Comparison of ENCODE assay signal across 1 cellular context in genomic region chr6:85660181-85660611, GRCh38.
TF ChIP-seq lines count a peak whose summit lies in the region.

No MANE protein-coding gene starts in this region.

TF ChIP-seq in H1, 55 proteins besides CTCF, POLR2A, EP300 and RAD21 (continued from another document):
- TF ChIP-seq E2F6 (IDR thresholded peaks at IDR 0.05) (no peak), MAFK (IDR thresholded peaks at IDR 0.05; ENCODE audit: low read depth, low read length) (no peak), SRF (IDR thresholded peaks at IDR 0.05; ENCODE audit: low read depth, low read length) (no peak), RXRA (IDR thresholded peaks at IDR 0.05; ENCODE audit: insufficient read depth, low read depth, low read length) (no peak), CREB1 (IDR thresholded peaks at IDR 0.05) (no peak)
